Comparison of ENCODE assay signal across 1 cellular context in the genomic region with DNA sequence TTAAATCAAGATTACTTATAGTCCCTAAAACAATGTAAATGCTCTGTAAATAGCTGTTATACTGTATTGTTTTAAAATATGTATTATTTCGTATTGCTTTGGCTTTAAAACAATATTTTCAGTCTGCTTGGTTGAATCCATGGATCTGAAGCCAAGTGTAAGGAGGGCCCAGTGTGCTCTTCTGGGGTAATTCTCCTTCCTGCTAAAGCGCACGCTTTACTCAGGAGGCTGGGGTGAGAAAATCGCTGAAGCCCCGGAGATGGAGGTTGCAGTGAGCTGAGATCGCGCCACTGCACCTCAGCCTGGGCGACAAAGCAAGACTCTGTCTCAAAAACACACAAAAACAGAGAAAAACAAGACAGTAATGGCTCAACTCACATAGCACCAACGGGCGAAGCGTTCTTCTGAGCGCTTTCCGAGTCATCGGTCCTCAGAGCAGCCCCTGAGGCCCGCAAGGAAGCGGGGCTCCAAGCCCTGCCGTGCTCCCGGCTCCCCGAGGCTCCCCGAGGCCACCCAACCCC.
A peak's percentile ranks its signal among the peaks of the same experiment; 100 is the strongest.
TF ChIP-seq lines count a peak whose summit lies in the region.

No MANE protein-coding gene starts in this region.

TF ChIP-seq in HepG2, 621 proteins besides CTCF, POLR2A, EP300 and RAD21 (continued from another document and continues in another):
- TF ChIP-seq ZNF407 (CRISPR knock-in tag; IDR thresholded peaks at IDR 0.05; ENCODE audit: not compliant biosample characterization) = no peak
- TF ChIP-seq ZNF724P (CRISPR knock-in tag; IDR thresholded peaks at IDR 0.05; ENCODE audit: borderline replicate concordance) = 0 out of 2 replicates have a peak, but pooled peaks have one; percentile 19
- TF ChIP-seq ZNF326 (CRISPR knock-in tag; IDR thresholded peaks at IDR 0.05; ENCODE audit: borderline replicate concordance) = no peak
- no peak for TF ChIP-seq SP4 (CRISPR knock-in tag; IDR thresholded peaks at IDR 0.05)
- no peak for TF ChIP-seq ZNF282 (IDR thresholded peaks at IDR 0.05; ENCODE audit: partially characterized antibody)
- no peak for TF ChIP-seq RCOR2 (CRISPR knock-in tag; IDR thresholded peaks at IDR 0.05)
- no peak for TF ChIP-seq PHF20 (CRISPR knock-in tag; IDR thresholded peaks at IDR 0.05)
- no peak for TF ChIP-seq PTBP1 (IDR thresholded peaks at IDR 0.05; ENCODE audit: low read depth, low read length, poor library complexity, severe bottlenecking)
- TF ChIP-seq STAG1 (CRISPR knock-in tag; IDR thresholded peaks at IDR 0.05) = no peak; the same call in 1 of the 2 replicates
- no peak for TF ChIP-seq AFF4 (CRISPR knock-in tag; IDR thresholded peaks at IDR 0.05)
- TF ChIP-seq, protein P1, sequence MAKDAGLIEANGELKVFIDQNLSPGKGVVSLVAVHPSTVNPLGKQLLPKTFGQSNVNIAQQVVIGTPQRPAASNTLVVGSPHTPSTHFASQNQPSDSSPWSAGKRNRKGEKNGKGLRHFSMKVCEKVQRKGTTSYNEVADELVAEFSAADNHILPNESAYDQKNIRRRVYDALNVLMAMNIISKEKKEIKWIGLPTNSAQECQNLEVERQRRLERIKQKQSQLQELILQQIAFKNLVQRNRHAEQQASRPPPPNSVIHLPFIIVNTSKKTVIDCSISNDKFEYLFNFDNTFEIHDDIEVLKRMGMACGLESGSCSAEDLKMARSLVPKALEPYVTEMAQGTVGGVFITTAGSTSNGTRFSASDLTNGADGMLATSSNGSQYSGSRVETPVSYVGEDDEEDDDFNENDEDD (CRISPR knock-in tag; IDR thresholded peaks at IDR 0.05; ENCODE audit: borderline replicate concordance) = no peak
- TF ChIP-seq CBFB (CRISPR knock-in tag; IDR thresholded peaks at IDR 0.05) = no peak
- TF ChIP-seq MAFF (IDR thresholded peaks at IDR 0.05; ENCODE audit: low read depth, low read length) = no peak
- no peak for TF ChIP-seq RBAK (CRISPR knock-in tag; IDR thresholded peaks at IDR 0.05)
- 0 out of 2 replicates have a peak, but pooled peaks have one; percentile 16 for TF ChIP-seq ZNF33A (CRISPR knock-in tag; IDR thresholded peaks at IDR 0.05; ENCODE audit: borderline replicate concordance)
- no peak for TF ChIP-seq EZH2 (conservative IDR thresholded peaks at IDR 0.05; ENCODE audit: low read depth, low read length)
- peak; percentile 17; the same call in 1 of the 2 replicates for TF ChIP-seq PHF21A (CRISPR knock-in tag; IDR thresholded peaks at IDR 0.05)
- TF ChIP-seq ELK4 (CRISPR knock-in tag; IDR thresholded peaks at IDR 0.05; ENCODE audit: borderline replicate concordance) = no peak
- peak; percentile 16; the same call in 1 of the 2 replicates for TF ChIP-seq ZNF614 (CRISPR knock-in tag; IDR thresholded peaks at IDR 0.05; ENCODE audit: borderline replicate concordance)
- no peak for TF ChIP-seq MAFK (conservative IDR thresholded peaks at IDR 0.05 in 1 of 2, IDR thresholded peaks at IDR 0.05 in 1 of 2; ENCODE audit: low read length in 2 of 2)
- TF ChIP-seq ZNF253 (CRISPR knock-in tag; IDR thresholded peaks at IDR 0.05; ENCODE audit: borderline replicate concordance) = no peak
- no peak for TF ChIP-seq ZNF652 (CRISPR knock-in tag; IDR thresholded peaks at IDR 0.05; ENCODE audit: borderline replicate concordance, low read depth)
- no peak for TF ChIP-seq HMG20B (CRISPR knock-in tag; conservative IDR thresholded peaks at IDR 0.05)
- no peak for TF ChIP-seq ZNF703 (CRISPR knock-in tag; IDR thresholded peaks at IDR 0.05; ENCODE audit: borderline replicate concordance)
- TF ChIP-seq FOXO1 (CRISPR knock-in tag; IDR thresholded peaks at IDR 0.05) = no peak
- TF ChIP-seq ZNF567 (CRISPR knock-in tag; IDR thresholded peaks at IDR 0.05; ENCODE audit: borderline replicate concordance) = no peak
- TF ChIP-seq, protein P2, sequence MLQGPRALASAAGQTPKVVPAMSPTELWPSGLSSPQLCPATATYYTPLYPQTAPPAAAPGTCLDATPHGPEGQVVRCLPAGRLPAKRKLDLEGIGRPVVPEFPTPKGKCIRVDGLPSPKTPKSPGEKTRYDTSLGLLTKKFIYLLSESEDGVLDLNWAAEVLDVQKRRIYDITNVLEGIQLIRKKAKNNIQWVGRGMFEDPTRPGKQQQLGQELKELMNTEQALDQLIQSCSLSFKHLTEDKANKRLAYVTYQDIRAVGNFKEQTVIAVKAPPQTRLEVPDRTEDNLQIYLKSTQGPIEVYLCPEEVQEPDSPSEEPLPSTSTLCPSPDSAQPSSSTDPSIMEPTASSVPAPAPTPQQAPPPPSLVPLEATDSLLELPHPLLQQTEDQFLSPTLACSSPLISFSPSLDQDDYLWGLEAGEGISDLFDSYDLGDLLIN (CRISPR knock-in tag; IDR thresholded peaks at IDR 0.05; ENCODE audit: borderline replicate concordance) = no peak
- TF ChIP-seq ZNF619 (CRISPR knock-in tag; IDR thresholded peaks at IDR 0.05) = no peak
- 0 out of 2 replicates have a peak, but pooled peaks have one; percentile 14 for TF ChIP-seq IKZF5 (CRISPR knock-in tag; IDR thresholded peaks at IDR 0.05)
- TF ChIP-seq, protein P3, sequence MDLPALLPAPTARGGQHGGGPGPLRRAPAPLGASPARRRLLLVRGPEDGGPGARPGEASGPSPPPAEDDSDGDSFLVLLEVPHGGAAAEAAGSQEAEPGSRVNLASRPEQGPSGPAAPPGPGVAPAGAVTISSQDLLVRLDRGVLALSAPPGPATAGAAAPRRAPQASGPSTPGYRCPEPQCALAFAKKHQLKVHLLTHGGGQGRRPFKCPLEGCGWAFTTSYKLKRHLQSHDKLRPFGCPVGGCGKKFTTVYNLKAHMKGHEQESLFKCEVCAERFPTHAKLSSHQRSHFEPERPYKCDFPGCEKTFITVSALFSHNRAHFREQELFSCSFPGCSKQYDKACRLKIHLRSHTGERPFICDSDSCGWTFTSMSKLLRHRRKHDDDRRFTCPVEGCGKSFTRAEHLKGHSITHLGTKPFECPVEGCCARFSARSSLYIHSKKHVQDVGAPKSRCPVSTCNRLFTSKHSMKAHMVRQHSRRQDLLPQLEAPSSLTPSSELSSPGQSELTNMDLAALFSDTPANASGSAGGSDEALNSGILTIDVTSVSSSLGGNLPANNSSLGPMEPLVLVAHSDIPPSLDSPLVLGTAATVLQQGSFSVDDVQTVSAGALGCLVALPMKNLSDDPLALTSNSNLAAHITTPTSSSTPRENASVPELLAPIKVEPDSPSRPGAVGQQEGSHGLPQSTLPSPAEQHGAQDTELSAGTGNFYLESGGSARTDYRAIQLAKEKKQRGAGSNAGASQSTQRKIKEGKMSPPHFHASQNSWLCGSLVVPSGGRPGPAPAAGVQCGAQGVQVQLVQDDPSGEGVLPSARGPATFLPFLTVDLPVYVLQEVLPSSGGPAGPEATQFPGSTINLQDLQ (CRISPR knock-in tag; IDR thresholded peaks at IDR 0.05) = no peak
- TF ChIP-seq SALL1 (CRISPR knock-in tag; IDR thresholded peaks at IDR 0.05) = no peak
- no peak for TF ChIP-seq ZNF674 (CRISPR knock-in tag; IDR thresholded peaks at IDR 0.05; ENCODE audit: low read depth)
- TF ChIP-seq ZNF589 (CRISPR knock-in tag; conservative IDR thresholded peaks at IDR 0.05) = no peak; the same call in 1 of the 2 replicates
- TF ChIP-seq, protein P4, sequence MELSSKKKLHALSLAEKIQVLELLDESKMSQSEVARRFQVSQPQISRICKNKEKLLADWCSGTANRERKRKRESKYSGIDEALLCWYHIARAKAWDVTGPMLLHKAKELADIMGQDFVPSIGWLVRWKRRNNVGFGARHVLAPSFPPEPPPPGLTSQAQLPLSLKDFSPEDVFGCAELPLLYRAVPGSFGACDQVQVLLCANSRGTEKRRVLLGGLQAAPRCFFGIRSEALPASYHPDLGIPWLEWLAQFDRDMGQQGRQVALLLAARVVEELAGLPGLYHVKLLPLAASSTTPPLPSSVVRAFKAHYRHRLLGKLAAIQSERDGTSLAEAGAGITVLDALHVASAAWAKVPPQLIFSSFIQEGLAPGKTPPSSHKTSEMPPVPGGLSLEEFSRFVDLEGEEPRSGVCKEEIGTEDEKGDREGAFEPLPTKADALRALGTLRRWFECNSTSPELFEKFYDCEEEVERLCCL (CRISPR knock-in tag; IDR thresholded peaks at IDR 0.05; ENCODE audit: borderline replicate concordance) = no peak
- no peak for TF ChIP-seq TBL1XR1 (IDR thresholded peaks at IDR 0.05; ENCODE audit: borderline replicate concordance, low read length, partially characterized antibody)
